ENCODE assay signal across 1 cellular context in the genomic region with DNA sequence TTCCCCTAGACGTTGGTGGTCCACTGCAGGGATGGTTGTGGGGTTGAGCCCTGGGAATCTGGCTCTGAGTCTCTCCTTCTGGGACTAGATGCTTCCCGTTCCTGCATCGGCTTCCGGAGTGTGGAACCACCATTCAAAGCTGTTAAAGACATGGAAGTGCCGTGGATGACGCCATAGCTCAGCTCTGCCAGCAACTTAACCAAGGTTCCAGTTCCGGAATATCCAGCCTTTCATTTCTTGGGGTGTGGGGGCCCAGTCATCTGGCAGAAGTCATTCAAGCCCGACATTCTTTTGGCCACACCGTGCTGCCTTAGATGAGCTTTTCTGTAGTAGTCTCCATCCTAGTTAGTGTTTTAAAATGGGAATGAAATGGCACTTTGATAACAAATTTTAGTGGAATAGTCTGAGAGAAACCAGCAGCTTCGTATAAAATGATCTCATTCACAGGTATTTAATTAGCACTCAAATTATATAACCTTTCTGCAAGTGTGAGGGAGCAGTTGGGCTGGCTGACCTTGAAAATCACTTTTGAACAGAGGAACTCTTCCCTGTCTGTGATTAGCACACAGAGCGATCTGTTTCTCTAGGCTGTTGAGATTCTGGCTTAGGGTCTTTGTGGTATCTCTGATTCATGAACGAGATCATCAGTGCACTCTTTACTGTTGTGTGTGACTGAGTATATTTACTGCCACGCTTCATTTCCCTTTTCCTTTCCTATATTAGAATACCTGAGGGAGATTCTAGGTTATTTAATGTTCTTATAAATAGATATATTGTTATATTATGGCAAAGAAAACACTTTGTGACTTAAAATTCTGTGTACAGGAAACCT.
TF ChIP-seq lines count a peak whose summit lies in the region.

No MANE protein-coding gene starts in this region.

TF ChIP-seq in HepG2, 621 proteins besides CTCF, POLR2A, EP300 and RAD21:
- 0 out of 2 replicates have a peak, but pooled peaks have one; percentile 13 for TF ChIP-seq PAXIP1 (CRISPR knock-in tag; conservative IDR thresholded peaks at IDR 0.05)
- TF ChIP-seq ZNF75D (CRISPR knock-in tag; IDR thresholded peaks at IDR 0.05; ENCODE audit: borderline replicate concordance), result no peak
- TF ChIP-seq, protein P1, sequence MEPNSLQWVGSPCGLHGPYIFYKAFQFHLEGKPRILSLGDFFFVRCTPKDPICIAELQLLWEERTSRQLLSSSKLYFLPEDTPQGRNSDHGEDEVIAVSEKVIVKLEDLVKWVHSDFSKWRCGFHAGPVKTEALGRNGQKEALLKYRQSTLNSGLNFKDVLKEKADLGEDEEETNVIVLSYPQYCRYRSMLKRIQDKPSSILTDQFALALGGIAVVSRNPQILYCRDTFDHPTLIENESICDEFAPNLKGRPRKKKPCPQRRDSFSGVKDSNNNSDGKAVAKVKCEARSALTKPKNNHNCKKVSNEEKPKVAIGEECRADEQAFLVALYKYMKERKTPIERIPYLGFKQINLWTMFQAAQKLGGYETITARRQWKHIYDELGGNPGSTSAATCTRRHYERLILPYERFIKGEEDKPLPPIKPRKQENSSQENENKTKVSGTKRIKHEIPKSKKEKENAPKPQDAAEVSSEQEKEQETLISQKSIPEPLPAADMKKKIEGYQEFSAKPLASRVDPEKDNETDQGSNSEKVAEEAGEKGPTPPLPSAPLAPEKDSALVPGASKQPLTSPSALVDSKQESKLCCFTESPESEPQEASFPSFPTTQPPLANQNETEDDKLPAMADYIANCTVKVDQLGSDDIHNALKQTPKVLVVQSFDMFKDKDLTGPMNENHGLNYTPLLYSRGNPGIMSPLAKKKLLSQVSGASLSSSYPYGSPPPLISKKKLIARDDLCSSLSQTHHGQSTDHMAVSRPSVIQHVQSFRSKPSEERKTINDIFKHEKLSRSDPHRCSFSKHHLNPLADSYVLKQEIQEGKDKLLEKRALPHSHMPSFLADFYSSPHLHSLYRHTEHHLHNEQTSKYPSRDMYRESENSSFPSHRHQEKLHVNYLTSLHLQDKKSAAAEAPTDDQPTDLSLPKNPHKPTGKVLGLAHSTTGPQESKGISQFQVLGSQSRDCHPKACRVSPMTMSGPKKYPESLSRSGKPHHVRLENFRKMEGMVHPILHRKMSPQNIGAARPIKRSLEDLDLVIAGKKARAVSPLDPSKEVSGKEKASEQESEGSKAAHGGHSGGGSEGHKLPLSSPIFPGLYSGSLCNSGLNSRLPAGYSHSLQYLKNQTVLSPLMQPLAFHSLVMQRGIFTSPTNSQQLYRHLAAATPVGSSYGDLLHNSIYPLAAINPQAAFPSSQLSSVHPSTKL (CRISPR knock-in tag; IDR thresholded peaks at IDR 0.05), result peak; percentile 15; the same call in 1 of the 2 replicates
- peak; percentile 84 for TF ChIP-seq RBM22 (optimal IDR thresholded peaks at IDR 0.05; ENCODE audit: low read length)
